8 cellular contexts compared by ENCODE assay signal in the genomic region with DNA sequence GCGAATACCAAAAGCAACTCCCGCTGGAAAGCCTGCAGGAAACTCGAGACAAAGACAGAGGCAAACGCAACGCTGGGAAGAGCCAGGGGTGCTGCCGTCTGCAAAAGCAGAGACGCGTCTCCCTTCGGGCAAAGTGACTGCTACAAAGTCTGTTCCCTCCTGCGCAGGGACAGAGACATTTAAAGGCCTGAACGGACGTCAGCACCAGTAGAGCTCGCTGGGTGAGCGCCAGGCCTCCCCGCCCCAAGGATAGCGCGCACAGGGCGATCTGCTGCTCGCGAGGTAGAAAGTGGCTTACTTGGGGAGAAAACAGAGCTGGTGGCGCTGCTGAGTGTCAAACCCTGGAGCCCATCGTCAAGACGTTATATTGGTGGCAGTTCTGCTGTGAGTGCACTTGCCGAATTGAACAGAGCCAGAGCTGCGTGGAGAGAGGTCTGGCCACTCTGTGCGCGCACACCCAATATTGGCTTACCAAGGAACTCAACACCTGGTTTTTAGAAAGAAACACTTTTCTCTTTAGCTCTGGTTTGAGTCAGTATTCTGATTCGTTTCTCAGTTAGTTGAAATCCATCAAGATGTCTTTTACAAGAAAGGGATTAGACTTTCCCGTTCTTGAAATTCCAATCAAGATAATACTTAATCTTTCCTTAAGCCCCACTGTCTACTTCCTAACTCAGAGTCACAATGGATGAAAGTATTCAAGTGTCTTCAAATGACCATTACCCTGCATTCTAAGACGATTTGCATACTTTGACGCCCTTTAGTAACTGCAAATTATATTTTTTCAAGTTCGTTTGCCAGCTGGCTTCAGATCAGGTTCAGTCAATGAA.
DNase-seq lines count a peak whose midpoint lies in the region; ATAC-seq and FAIRE-seq lines count a peak whose summit lies in the region.

No MANE protein-coding gene starts in this region.

- peak overlapping the region; percentile 72 for H3K4me2 ChIP-seq in trophoblast cell (ENCODE audit: low read length)

- no peak overlapping the region for H3K27ac ChIP-seq in ACC112 (ENCODE audit: low read depth, low read length)
- H3K27ac ChIP-seq in trophoblast cell (ENCODE audit: low read depth, low read length) = no peak overlapping the region

- H2BK12ac ChIP-seq in trophoblast cell (ENCODE audit: low read length) = no peak overlapping the region

- peak overlapping the region; percentile 37 for H3K9ac ChIP-seq in trophoblast cell (ENCODE audit: low read length)

- H2AFZ ChIP-seq in ACC112 (ENCODE audit: low read length, unreplicated experiment) (no peak overlapping the region), trophoblast cell (ENCODE audit: insufficient read depth, low read length, poor library complexity) (peak overlapping the region; percentile 20)

- DNase-seq in HTR-8/SVneo (ENCODE audit: insufficient read length, low spot score) = no peak
- peak; percentile 29 for DNase-seq in SW480 (ENCODE audit: low spot score)
- DNase-seq in fibroblast of peridontal ligament (ENCODE audit: extremely low read depth) = peak; percentile 4
- DNase-seq in trophoblast cell = peak; percentile 4 to 33
- DNase-seq in SHP77 (lab: John Stamatoyannopoulos, UW) = no peak
- no peak for DNase-seq in HuH-7.5 (ENCODE audit: low spot score)

- H3K14ac ChIP-seq in trophoblast cell (ENCODE audit: low read length) = no peak overlapping the region

- H3K9me3 ChIP-seq in trophoblast cell (ENCODE audit: insufficient read depth, low read depth, low read length) = no peaks in the 10 kb centered on the region

- peaks cover 2% of the 10 kb centered on the region for H3K79me1 ChIP-seq in trophoblast cell (ENCODE audit: low read length)

- H3K23ac ChIP-seq in trophoblast cell (ENCODE audit: low read length) = no peak overlapping the region

- no peak overlapping the region for H4K12ac ChIP-seq in trophoblast cell (ENCODE audit: low read depth, low read length)

- H3K4ac ChIP-seq in trophoblast cell (ENCODE audit: low read depth, low read length) = no peak overlapping the region

- no peak for ATAC-seq in GM19328 (IDR thresholded peaks at IDR 0.05; ENCODE audit: unreplicated experiment)

- no peak overlapping the region for H2BK120ac ChIP-seq in trophoblast cell (ENCODE audit: insufficient read depth, low read length, poor library complexity)

- peaks cover 4% of the 10 kb centered on the region for H3K4me1 ChIP-seq in ACC112 (ENCODE audit: control insufficient read depth, insufficient read depth, low read length, unreplicated experiment)
- peaks cover 0 to 2% of the 10 kb centered on the region in 2 experiments for H3K4me1 ChIP-seq in trophoblast cell (ENCODE audit: control insufficient read depth in 1 of 2, insufficient read depth in 2 of 2, low read length in 2 of 2)

- FAIRE-seq in HTR-8/SVneo (lab: Jason Lieb, UNC) = peak; percentile 89

- H2AK5ac ChIP-seq in trophoblast cell (ENCODE audit: low read length) = no peak overlapping the region

- H3K79me2 ChIP-seq in ACC112 (ENCODE audit: control insufficient read depth, insufficient read depth, low read length, unreplicated experiment) (no peaks in the 10 kb centered on the region), trophoblast cell (ENCODE audit: control insufficient read depth, insufficient read depth, low read length, poor library complexity) (no peaks in the 10 kb centered on the region)

- H3K27me3 ChIP-seq in ACC112 (ENCODE audit: insufficient read depth, low read length) (peaks cover 22% of the 10 kb centered on the region), trophoblast cell (ENCODE audit: insufficient read depth, low read length) (no peaks in the 10 kb centered on the region)

- no peak overlapping the region for H3K18ac ChIP-seq in trophoblast cell (ENCODE audit: low read length)

- peak overlapping the region; percentile 71 for H3K4me3 ChIP-seq in ACC112 (ENCODE audit: low read depth, low read length)
- H3K4me3 ChIP-seq in trophoblast cell (ENCODE audit: low read depth, low read length) = peak overlapping the region; percentile 63

- no peak overlapping the region for H2BK5ac ChIP-seq in trophoblast cell (ENCODE audit: low read depth, low read length, poor library complexity)

- no peaks in the 10 kb centered on the region for H3K36me3 ChIP-seq in ACC112 (ENCODE audit: insufficient read depth, low read length)
- no peaks in the 10 kb centered on the region for H3K36me3 ChIP-seq in trophoblast cell (ENCODE audit: control insufficient read depth in 1 of 2, insufficient read depth in 2 of 2, low read length in 2 of 2)

- WGBS in trophoblast cell (ENCODE audit: extremely low coverage, insufficient coverage, insufficient read length) = no CpG with 5 or more reads among the region's 32 CpGs

- no peak overlapping the region for H4K91ac ChIP-seq in trophoblast cell (ENCODE audit: low read depth, low read length)

- no peak overlapping the region for H4K8ac ChIP-seq in trophoblast cell (ENCODE audit: low read depth, low read length)

Comparison
In these comparisons a context has a peak if more than half of its experiments do, and no peak if none do; other contexts are left out.
1. DNase-seq: peak in SW480 (single experiment), fibroblast of peridontal ligament (single experiment) and trophoblast cell (2 of 2); none in HTR-8/SVneo (single experiment), SHP77 (0 of 2) and HuH-7.5 (single experiment).